Comparison of ENCODE assay signal across 1 cellular context in the genomic region with DNA sequence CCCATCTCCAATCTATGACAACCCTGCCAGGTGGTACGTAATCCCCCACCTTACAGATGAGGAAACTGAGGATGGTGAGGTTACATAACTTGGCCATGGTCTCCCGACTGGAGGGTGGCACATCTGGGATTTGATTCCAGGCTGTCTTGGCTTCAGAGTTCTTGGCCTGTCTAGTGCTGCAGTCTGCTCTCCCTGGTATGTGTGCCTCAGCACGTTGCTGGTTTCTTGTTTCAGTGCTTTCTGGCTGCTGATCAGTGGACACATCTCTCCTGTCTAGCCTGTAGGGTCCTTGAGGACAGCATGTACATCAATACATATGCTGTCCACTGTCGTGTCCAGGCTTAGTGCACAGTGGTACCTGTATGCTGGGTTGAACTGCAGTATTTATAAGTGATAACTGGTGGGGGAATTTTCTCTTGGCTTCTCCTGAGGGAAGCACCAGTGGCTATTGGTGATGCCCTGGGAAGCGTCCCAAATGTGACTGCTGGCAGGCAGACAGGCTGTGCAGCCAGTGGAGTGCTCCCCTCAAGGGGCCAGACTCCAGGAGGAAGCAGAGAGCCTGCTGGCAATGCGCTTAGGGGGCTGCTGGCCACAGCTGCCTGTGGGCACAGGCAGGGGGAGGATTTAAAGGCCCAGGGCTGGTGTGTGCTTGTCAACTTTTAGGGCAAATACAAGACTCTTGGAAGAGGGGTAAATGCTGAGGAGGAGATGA.
TF ChIP-seq lines count a peak whose summit lies in the region.

No MANE protein-coding gene starts in this region.

TF ChIP-seq in K562, 482 proteins besides CTCF, POLR2A, EP300 and RAD21:
- TF ChIP-seq ETS2 (tag; IDR thresholded peaks at IDR 0.05; ENCODE audit: borderline replicate concordance, poor library complexity, severe bottlenecking) (no peak), ZNF639 (CRISPR knock-in tag; conservative IDR thresholded peaks at IDR 0.05 in 1 of 2, IDR thresholded peaks at IDR 0.05 in 1 of 2) (0 out of 4 replicates have a peak, but pooled peaks of 1 of the 2 experiments have one; percentile 40), VEZF1 (CRISPR knock-in tag; IDR thresholded peaks at IDR 0.05) (0 out of 2 replicates have a peak, but pooled peaks have one; percentile 17), ZBTB1 (CRISPR knock-in tag; IDR thresholded peaks at IDR 0.05; ENCODE audit: borderline replicate concordance, low read depth) (0 out of 2 replicates have a peak, but pooled peaks have one; percentile 19)
